In genomic region chr21:33761104-33762036, GRCh38 we compare ENCODE assay signal across 1 cellular context.
TF ChIP-seq lines count a peak whose summit lies in the region.

No MANE protein-coding gene starts in this region.

TF ChIP-seq in HEK293, 187 proteins besides CTCF, POLR2A, EP300 and RAD21 (continued from another document):
- TF ChIP-seq ZNF48 (tag by site-specific recombination; IDR thresholded peaks at IDR 0.05): no peak
- peak; percentile 90; the same call in 1 of the 2 replicates for TF ChIP-seq ZNF184 (tag by site-specific recombination; IDR thresholded peaks at IDR 0.05)
- TF ChIP-seq ZNF169 (tag by site-specific recombination; IDR thresholded peaks at IDR 0.05): no peak
- no peak for TF ChIP-seq GLI4 (tag by site-specific recombination; IDR thresholded peaks at IDR 0.05)
- peak; percentile 78 for TF ChIP-seq ZNF639 (tag by site-specific recombination; IDR thresholded peaks at IDR 0.05)
TF ChIP-seq in HEK293: peak in this region for 51.
